Comparison of ENCODE assay signal across 8 cellular contexts in genomic region chr3:66276705-66277274, GRCh38. TPM values are rescaled to one million over a fixed set of nuclear protein-coding genes. Genes with fewer than 3 reads are reported as not detected.
A peak's percentile ranks its signal among the peaks of the same experiment; 100 is the strongest.
DNase-seq lines count a peak whose midpoint lies in the region; ATAC-seq and TF ChIP-seq lines count a peak whose summit lies in the region.

No MANE protein-coding gene starts in this region.

- ATAC-seq in GM19395 (IDR thresholded peaks at IDR 0.05; ENCODE audit: unreplicated experiment) (peak; percentile 62), left colon (peak; percentile 75), GM19452 (IDR thresholded peaks at IDR 0.05; ENCODE audit: unreplicated experiment) (no peak)
- ATAC-seq in central memory CD8-positive, alpha-beta T cell (replicated peaks; ENCODE audit: extremely low read depth, poor library complexity, severe bottlenecking) = peak; percentile 50

- H3K4me1 Mint-ChIP-seq in central memory CD8-positive, alpha-beta T cell = peaks cover 44% of the 10 kb centered on the region

- no peak overlapping the region for H3K27ac ChIP-seq in VCaP

- intact Hi-C loops in left colon (cut with DNase I, micrococcal nuclease) = loop anchor here in 1 of 2 donors (5.0 to 10.0 kb wide), 2 partner anchors 98 to 541 kb away; no protein-coding TSS in a partner anchor

- no peak overlapping the region for H3K4me3 Mint-ChIP-seq in central memory CD8-positive, alpha-beta T cell

- H3K9me3 Mint-ChIP-seq in central memory CD8-positive, alpha-beta T cell = no peaks in the 10 kb centered on the region

- peak; percentile 76 for DNase-seq in AG10803 (ENCODE audit: low read depth)
- DNase-seq in NCI-H1694 (lab: John Stamatoyannopoulos, UW) = peak; percentile 40
- DNase-seq in central memory CD8-positive, alpha-beta T cell (ENCODE audit: low spot score in 2 of 2) = peak; percentile 45 to 64
- DNase-seq in left colon = peak; percentile 31 to 63
- peak in 2 of 3 donors; percentile 21 to 24 for DNase-seq in stimulated activated CD4-positive, alpha-beta T cell treated with anti-CD3 and anti-CD28 coated beads, TNF-alpha, amount 100 ng/mL, for 1 hour (ENCODE audit: low read depth in 3 of 3, low spot score in 1 of 3)

- peak; percentile 67 for TF ChIP-seq CTCF in AG10803 (conservative IDR thresholded peaks at IDR 0.05; ENCODE audit: low read length)
- TF ChIP-seq CTCF in VCaP (conservative IDR thresholded peaks at IDR 0.05) = peak; percentile 82

- H3K36me3 Mint-ChIP-seq in central memory CD8-positive, alpha-beta T cell (ENCODE audit: insufficient read depth) = peaks cover 5% of the 10 kb centered on the region

- no peaks in the 10 kb centered on the region for H3K27me3 Mint-ChIP-seq in central memory CD8-positive, alpha-beta T cell

- H3K27ac Mint-ChIP-seq in central memory CD8-positive, alpha-beta T cell (ENCODE audit: low read depth) = peak overlapping the region; percentile 80

- H3K4me3 ChIP-seq in AG10803 (ENCODE audit: low read length) = no peak overlapping the region

RNA-seq across cellular contexts. Expression of gene SLC25A26, which starts 56.0 kb away (rescaled TPM):
- total RNA-seq in left colon = 10 to 100 TPM; 17.2 to 18.9 TPM

Comparison
In these comparisons a context has a peak if more than half of its experiments do, and no peak if none do; other contexts are left out.
1. DNase-seq: peak in every context shown above with its lines; median percentile 76 in AG10803; 54 in central memory CD8-positive, alpha-beta T cell; 47 in left colon; 40 in NCI-H1694; 22 in stimulated activated CD4-positive, alpha-beta T cell treated with anti-CD3 and anti-CD28 coated beads, TNF-alpha, amount 100 ng/mL, for 1 hour.